ENCODE assay signal across 8 cellular contexts in genomic region chr7:33108591-33108930, GRCh38. TPM values are rescaled to one million over a fixed set of nuclear protein-coding genes. Genes with fewer than 3 reads are reported as not detected.
DNase-seq lines count a peak whose midpoint lies in the region; ATAC-seq and TF ChIP-seq lines count a peak whose summit lies in the region.

No MANE protein-coding gene starts in this region.

- peaks cover 0 to 37% (median 28%) of the 10 kb centered on the region in 4 donors for H3K4me1 ChIP-seq in tibial artery

- WGBS in lower leg skin, 2 donors, result 1 to 2% methylated on average over 7 of the region's 7 CpGs

- H3K9me3 ChIP-seq in tibial artery, result no peaks in the 10 kb centered on the region

- H3K36me3 ChIP-seq in tibial artery, result peaks cover 0 to 2% (median 0%) of the 10 kb centered on the region in 3 donors

- in situ Hi-C loops in astrocyte of the cerebellum (cut with HindIII; ENCODE audit: low sequenced_read_pairs), result no loop called here

- no peaks in the 10 kb centered on the region for H3K27me3 ChIP-seq in tibial artery

- H3K4me3 ChIP-seq in astrocyte of the cerebellum (ENCODE audit: low read depth, low read length), result peak overlapping the region; percentile 65
- H3K4me3 ChIP-seq in lower leg skin (ENCODE audit: low read depth, poor library complexity, severe bottlenecking), result peak overlapping the region; percentile 91
- H3K4me3 ChIP-seq in tibial artery, result peak overlapping the region; percentile 91 to 99

- peak; percentile 13 for TF ChIP-seq CTCF in astrocyte of the cerebellum (IDR thresholded peaks at IDR 0.05; ENCODE audit: low read depth, low read length, missing control alignments)
- TF ChIP-seq CTCF in lower leg skin (IDR thresholded peaks at IDR 0.05), result no peak
- no peak for TF ChIP-seq CTCF in tibial artery (IDR thresholded peaks at IDR 0.05)

- TF ChIP-seq POLR2A in lower leg skin (IDR thresholded peaks at IDR 0.05), result no peak

- intact Hi-C loops in lower leg skin (cut with DNase I; ENCODE audit: low total_unique reads), result no loop called here
- intact Hi-C loops in tibial artery (cut with DNase I; ENCODE audit: low total_unique reads), result loop anchor here (5.0 kb wide), 1 partner anchor 41 kb away; no protein-coding TSS in a partner anchor

- H3K27ac ChIP-seq in tibial artery, result peak overlapping the region; percentile 83 to 87

- DNase-seq in Daoy (ENCODE audit: low read depth) (peak; percentile 37), NCI-H526 (lab: John Stamatoyannopoulos, UW) (peak; percentile 26 to 61), astrocyte of the cerebellum (ENCODE audit: low read depth) (no peak), lower leg skin (ENCODE audit: low spot score in 2 of 2) (no peak), tibial artery (no peak), germinal center (ENCODE audit: low spot score) (no peak)

- peak; percentile 5 for ATAC-seq in GM21786 (IDR thresholded peaks at IDR 0.05; ENCODE audit: unreplicated experiment)
- ATAC-seq in GM21737 (IDR thresholded peaks at IDR 0.05; ENCODE audit: unreplicated experiment), result no peak

RNA-seq across cellular contexts. Expression of gene RP9, which starts 0.6 kb away (rescaled TPM):
- total RNA-seq in Daoy (2014; rRNA removed; shearing (Covaris generic)), result 28.6 and 29.9 TPM in 2 replicates
- 10 to 100 TPM in 1 of 4 donors, 1 to 10 TPM in 3; 5.2 to 16.1 (median 7.3) TPM for total RNA-seq in lower leg skin

RNA-seq across cellular contexts. Expression of gene BBS9, which starts 20.8 kb away (rescaled TPM):
- total RNA-seq in Daoy (2014; rRNA removed; shearing (Covaris generic)), result 8.1 and 27.9 TPM in 2 replicates
- total RNA-seq in lower leg skin, result 10 to 100 TPM; 10.1 to 25.1 (median 11.2) TPM

RNA-seq across cellular contexts. Expression of gene NT5C3A, which starts 46.0 kb away (rescaled TPM):
- total RNA-seq in Daoy (2014; rRNA removed; shearing (Covaris generic)), result 64.4 and 66.6 TPM in 2 replicates
- total RNA-seq in lower leg skin, result 10 to 100 TPM; 30.6 to 44.6 (median 38.9) TPM

Comparison
In these comparisons a context has a peak if more than half of its experiments do, and no peak if none do; other contexts are left out.
1. DNase-seq: peak in Daoy (single experiment) and NCI-H526 (2 of 2); none in astrocyte of the cerebellum (single experiment), lower leg skin (0 of 2), tibial artery (0 of 2) and germinal center (single experiment).
2. Peak in every context shown above with its lines, with median percentiles within 50 percentile points of each other: H3K4me3 ChIP-seq.